Comparison of ENCODE assay signal across 21 cellular contexts in the genomic region with DNA sequence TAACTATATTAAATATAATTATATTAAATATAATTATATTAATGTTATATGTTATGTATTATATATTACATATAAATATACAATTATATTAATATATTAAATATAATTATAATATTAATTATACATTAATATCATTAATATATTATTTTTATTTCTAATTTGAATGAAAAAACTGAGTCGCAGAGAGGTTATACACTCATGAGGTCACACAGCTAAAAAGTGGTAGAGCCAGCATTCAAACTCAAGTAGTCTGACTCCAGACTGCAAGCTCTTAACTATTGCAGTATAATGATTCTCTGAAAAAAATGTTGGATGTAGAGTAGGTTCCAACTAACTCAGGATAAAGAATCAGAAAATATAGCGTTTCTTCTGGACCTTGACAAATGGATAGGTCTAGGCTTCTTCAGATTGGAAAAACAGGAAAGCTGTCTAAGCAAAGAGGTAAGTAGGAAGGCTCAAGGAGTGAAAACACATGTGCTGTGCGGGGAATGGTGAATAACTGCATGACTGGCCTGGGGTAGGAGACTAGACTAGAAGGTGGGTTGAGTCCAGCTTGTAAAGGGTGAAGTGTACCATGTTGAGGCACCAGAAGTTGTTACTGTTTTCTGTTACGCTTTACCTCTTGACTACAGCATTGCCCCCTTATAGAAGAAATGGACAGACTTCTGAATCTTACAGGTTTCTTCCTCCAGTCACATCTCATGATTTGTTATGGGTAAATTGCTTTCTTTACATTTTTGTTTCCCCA.
"Had no signal": no experiment of that assay in that cellular context is flagged by ENCODE, and none has a peak within 500 bp of the region (broad histone marks: within the 10 kb centered on the region; RNA-seq: fewer than 3 reads in every experiment).

No MANE protein-coding gene starts in this region.

- ATAC-seq: natural killer cell, T-helper 17 cell had no signal

- H3K36me3 Mint-ChIP-seq: natural killer cell had no signal

- H3K9me3 Mint-ChIP-seq: activated CD4-positive, alpha-beta T cell treated with anti-CD3 and anti-CD28 coated beads, Interleukin-2, amount 10 ng/mL, durations not matched to agents 7 days and 5 days; activated naive CD4-positive, alpha-beta T cell treated with anti-CD3 and anti-CD28 coated beads for 36 hours; activated T-cell treated with anti-CD3 and anti-CD28 coated beads, Interleukin-2, amount 50 U/mL, for 72 hours; natural killer cell; neural progenitor cell had no signal

- DNase-seq: activated CD4-positive, alpha-beta T cell treated with anti-CD3 and anti-CD28 coated beads, Interleukin-2, amount 10 ng/mL, durations not matched to agents 7 days and 5 days; activated CD4-positive, CD25-positive, alpha-beta regulatory T cell treated with anti-CD3 and anti-CD28 coated beads, Interleukin-2, amount 50 U/mL, for 72 hours; activated effector memory CD4-positive, alpha-beta T cell treated with Interleukin-2 at 50 U/mL for 16 hours; activated naive CD4-positive, alpha-beta T cell treated with anti-CD3 and anti-CD28 coated beads for 36 hours; activated T-cell treated with anti-CD3 and anti-CD28 coated beads for 4 hours; activated T-cell treated with anti-CD3 and anti-CD28 coated beads, Interleukin-2, amount 50 U/mL, for 72 hours; amniotic stem cell; brain microvascular endothelial cell; dorsolateral prefrontal cortex; effector memory CD4-positive, alpha-beta T cell; left ventricle myocardium inferior; mesendoderm; natural killer cell; occipital lobe; stimulated activated CD4-positive, alpha-beta T cell treated with anti-CD3 and anti-CD28 coated beads, Interleukin-2, amount 100 ng/mL, for 24 hours; stimulated activated naive CD4-positive, alpha-beta T cell treated with Interleukin-2 at 50 U/mL for 16 hours; T-helper 17 cell; T1000; trophoblast cell; WERI-Rb-1 had no signal

- H3K27ac Mint-ChIP-seq: activated CD4-positive, alpha-beta T cell treated with anti-CD3 and anti-CD28 coated beads, Interleukin-2, amount 10 ng/mL, durations not matched to agents 7 days and 5 days; activated naive CD4-positive, alpha-beta T cell treated with anti-CD3 and anti-CD28 coated beads for 36 hours; natural killer cell; neural progenitor cell; T-helper 17 cell had no signal

- H3K27me3 Mint-ChIP-seq: activated CD4-positive, alpha-beta T cell treated with anti-CD3 and anti-CD28 coated beads, Interleukin-2, amount 10 ng/mL, durations not matched to agents 7 days and 5 days; T-helper 17 cell had no signal

- H3K4me3 Mint-ChIP-seq: activated CD4-positive, alpha-beta T cell treated with anti-CD3 and anti-CD28 coated beads, Interleukin-2, amount 10 ng/mL, durations not matched to agents 7 days and 5 days; activated naive CD4-positive, alpha-beta T cell treated with anti-CD3 and anti-CD28 coated beads for 36 hours; activated T-cell treated with anti-CD3 and anti-CD28 coated beads, Interleukin-2, amount 50 U/mL, for 72 hours; natural killer cell; neural progenitor cell; T-helper 17 cell had no signal
